Comparison of ENCODE assay signal across 30 cellular contexts in the genomic region with DNA sequence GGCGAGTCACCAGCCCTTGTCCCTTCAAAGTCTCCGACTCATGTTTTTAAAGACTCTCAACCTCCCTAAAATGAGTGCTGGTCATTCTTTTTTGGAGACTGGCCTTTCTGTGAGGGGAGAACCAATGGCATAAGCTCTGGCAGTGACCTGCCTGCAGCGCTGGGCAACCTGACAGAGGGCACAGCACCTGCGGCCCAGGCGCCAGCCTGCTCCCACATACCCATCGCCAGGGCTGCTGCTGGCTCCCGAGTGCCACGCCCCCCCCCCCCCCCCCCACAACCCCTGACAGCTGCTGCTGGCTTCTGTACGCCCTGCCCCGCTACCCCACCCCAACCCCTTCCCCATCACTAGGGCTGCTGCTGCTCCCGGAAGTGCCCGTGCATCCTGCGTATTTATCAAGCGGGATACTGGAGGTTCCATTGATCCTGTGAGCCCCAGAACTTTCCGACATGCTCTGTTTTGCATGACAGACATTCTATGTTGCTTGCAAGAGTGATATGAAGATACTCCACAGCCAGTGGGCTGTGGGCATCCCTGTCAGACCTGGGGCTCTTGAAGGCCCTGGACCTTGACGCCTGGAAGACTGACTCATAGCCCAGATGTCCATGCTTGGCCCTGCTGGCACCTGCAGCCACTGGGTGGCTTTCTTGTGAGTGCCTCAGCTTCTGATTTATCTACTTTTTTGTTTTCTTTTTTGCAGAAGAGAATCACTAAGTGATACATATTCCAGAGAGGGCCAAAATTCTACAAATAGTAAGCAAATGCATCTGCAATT.
"Had no signal": no experiment of that assay in that cellular context is flagged by ENCODE, and none has a peak within 500 bp of the region (broad histone marks: within the 10 kb centered on the region; RNA-seq: fewer than 3 reads in every experiment).

No MANE protein-coding gene starts in this region.

- H3K9me3 Mint-ChIP-seq: activated CD4-positive, alpha-beta T cell treated with anti-CD3 and anti-CD28 coated beads, Interleukin-2, amount 10 ng/mL, durations not matched to agents 24 days and 14 days; activated naive CD4-positive, alpha-beta T cell treated with anti-CD3 and anti-CD28 coated beads, Interleukin-2, amount 50 U/mL, for 24 hours; activated naive CD8-positive, alpha-beta T cell treated with anti-CD3 and anti-CD28 coated beads, Interleukin-2, amount 50 U/mL, for 24 hours had no signal

- H3K4me3 Mint-ChIP-seq: activated CD4-positive, alpha-beta T cell treated with anti-CD3 and anti-CD28 coated beads, Interleukin-2, amount 10 ng/mL, durations not matched to agents 24 days and 14 days; activated CD8-positive, alpha-beta T cell treated with anti-CD3 and anti-CD28 coated beads for 36 hours; activated naive CD4-positive, alpha-beta T cell treated with anti-CD3 and anti-CD28 coated beads, Interleukin-2, amount 50 U/mL, for 24 hours; activated naive CD8-positive, alpha-beta T cell treated with anti-CD3 and anti-CD28 coated beads, Interleukin-2, amount 50 U/mL, for 24 hours; activated T-cell treated with anti-CD3 and anti-CD28 coated beads, Interleukin-2, amount 50 U/mL, for 72 hours; activated T-helper 17 cell treated with anti-CD3 and anti-CD28 coated beads, Interleukin-2, amount 50 U/mL, for 72 hours; brain; T-helper 1 cell treated with Interleukin-12 subunit alpha and Interleukin-12 subunit beta and Interleukin-4 antibody, amounts not matched to agents 30 μg/mL and 1 μg/mL, for 36 hours; T-helper 2 cell treated with Interferon-gamma antibody and Interleukin-4, amounts not matched to agents 5 μg/mL and 100 μg/mL, for 36 hours had no signal

- ATAC-seq: activated CD8-positive, alpha-beta T cell treated with anti-CD3 and anti-CD28 coated beads for 36 hours; activated naive CD8-positive, alpha-beta T cell treated with anti-CD3 and anti-CD28 coated beads, Interleukin-2, amount 50 U/mL, for 24 hours; activated T-cell treated with anti-CD3 and anti-CD28 coated beads, Interleukin-2, amount 50 U/mL, for 72 hours; activated T-helper 17 cell treated with anti-CD3 and anti-CD28 coated beads, Interleukin-2, amount 50 U/mL, for 72 hours; Panc1 had no signal

- H3K27me3 Mint-ChIP-seq: activated CD4-positive, alpha-beta T cell treated with anti-CD3 and anti-CD28 coated beads, Interleukin-2, amount 10 ng/mL, durations not matched to agents 24 days and 14 days; activated naive CD4-positive, alpha-beta T cell treated with anti-CD3 and anti-CD28 coated beads, Interleukin-2, amount 50 U/mL, for 24 hours; activated naive CD8-positive, alpha-beta T cell treated with anti-CD3 and anti-CD28 coated beads, Interleukin-2, amount 50 U/mL, for 24 hours; activated T-helper 17 cell treated with anti-CD3 and anti-CD28 coated beads, Interleukin-2, amount 50 U/mL, for 72 hours; brain had no signal

- DNase-seq: activated CD4-positive, alpha-beta T cell treated with anti-CD3 and anti-CD28 coated beads, Interleukin-2, amount 10 ng/mL, durations not matched to agents 24 days and 14 days; activated CD4-positive, alpha-beta T cell treated with anti-CD3 and anti-CD28 coated beads, Interleukin-2, amount 50 U/mL, for 4 hours; activated CD8-positive, alpha-beta T cell treated with anti-CD3 and anti-CD28 coated beads for 36 hours; activated effector memory CD4-positive, alpha-beta T cell treated with anti-CD3 and anti-CD28 coated beads, Interleukin-2, amount 50 U/mL, for 16 hours; activated naive CD4-positive, alpha-beta T cell treated with Interleukin-2 at 50 U/mL for 16 hours; activated naive CD8-positive, alpha-beta T cell treated with anti-CD3 and anti-CD28 coated beads, Interleukin-2, amount 50 U/mL, for 24 hours; activated T-cell treated with anti-CD3 and anti-CD28 coated beads, Interleukin-2, amount 50 U/mL, for 1 hour; activated T-cell treated with anti-CD3 and anti-CD28 coated beads, Interleukin-2, amount 50 U/mL, for 72 hours; anterior cingulate cortex; caudate nucleus; Karpas-422; KBM-7; NCI-H1105; NCI-H1417 treated with DMSO at 0.1 percent for 48 hours; NCI-H1694; NCI-H1930; NCI-H2081 treated with DMSO at 0.1 percent for 48 hours; NCI-H226; NCI-H446 treated with DMSO at 0.1 percent for 48 hours; NCI-H524; NCI-H69; Right ventricle myocardium superior; SW 1271 had no signal

- H3K27ac Mint-ChIP-seq: activated CD4-positive, alpha-beta T cell treated with anti-CD3 and anti-CD28 coated beads, Interleukin-2, amount 10 ng/mL, durations not matched to agents 24 days and 14 days; activated CD8-positive, alpha-beta T cell treated with anti-CD3 and anti-CD28 coated beads for 36 hours; activated naive CD4-positive, alpha-beta T cell treated with anti-CD3 and anti-CD28 coated beads, Interleukin-2, amount 50 U/mL, for 24 hours; activated naive CD8-positive, alpha-beta T cell treated with anti-CD3 and anti-CD28 coated beads, Interleukin-2, amount 50 U/mL, for 24 hours; activated T-cell treated with anti-CD3 and anti-CD28 coated beads, Interleukin-2, amount 50 U/mL, for 72 hours; activated T-helper 17 cell treated with anti-CD3 and anti-CD28 coated beads, Interleukin-2, amount 50 U/mL, for 72 hours; T-helper 1 cell treated with Interleukin-12 subunit alpha and Interleukin-12 subunit beta and Interleukin-4 antibody, amounts not matched to agents 30 μg/mL and 1 μg/mL, for 36 hours; T-helper 2 cell treated with Interferon-gamma antibody and Interleukin-4, amounts not matched to agents 5 μg/mL and 100 μg/mL, for 36 hours had no signal

- H3K27ac ChIP-seq: RWPE1 had no signal
